36 cellular contexts compared by ENCODE assay signal in the genomic region with DNA sequence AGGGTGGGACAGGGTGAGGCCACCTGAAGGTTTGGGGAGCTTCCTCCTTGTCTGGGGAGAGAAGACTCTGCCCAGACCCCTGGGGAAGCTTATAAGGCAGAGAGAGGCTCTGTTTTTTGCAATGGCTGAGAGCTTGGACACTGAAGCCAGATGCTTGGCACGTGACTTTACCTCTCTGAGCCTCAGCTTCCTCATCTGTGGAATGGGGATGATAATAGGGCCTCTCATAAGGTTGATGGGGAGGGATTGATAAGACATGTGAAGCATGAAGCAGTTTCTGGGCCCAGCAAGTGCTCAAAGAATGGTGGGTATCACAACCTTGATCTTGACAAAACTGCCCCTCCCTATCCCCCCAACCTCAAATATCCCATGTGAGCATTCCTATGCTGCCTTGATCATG.
DNase-seq lines count a peak whose midpoint lies in the region; ATAC-seq, FAIRE-seq and TF ChIP-seq lines count a peak whose summit lies in the region.
"Had no signal": no experiment of that assay in that cellular context is flagged by ENCODE, and none has a peak within 500 bp of the region (broad histone marks: within the 10 kb centered on the region; RNA-seq: fewer than 3 reads in every experiment).

No MANE protein-coding gene starts in this region.

- H2BK120ac ChIP-seq in H1 (replicated peaks; ENCODE audit: low read depth, low read length) (no peak overlapping the region), neuronal stem cell (ENCODE audit: low read depth, low read length) (no peak overlapping the region)

- H3K4me3 ChIP-seq in HepG2 (replicated peaks in 1 of 3; ENCODE audit: insufficient read depth in 1 of 3, low read depth in 2 of 3, low read length in 3 of 3) (no peak overlapping the region), right lobe of liver (no peak overlapping the region), K562 (no peak overlapping the region), H1 (ENCODE audit: extremely low read depth in 1 of 4, insufficient read depth in 2 of 4, low read depth in 3 of 4, low read length in 4 of 4) (no peak overlapping the region), neuronal stem cell (ENCODE audit: low read length in 2 of 2) (no peak overlapping the region), tibial artery (no peak overlapping the region)
- H3K4me3 ChIP-seq: A549; BLaER1; BLaER1 treated with 17β-estradiol and CSF1 and Interleukin-3, amounts not matched to agents 10 nM and 100 nM had no signal

- H4K8ac ChIP-seq in H1 (ENCODE audit: extremely low read depth, insufficient read depth, low read length) (no peak overlapping the region), neuronal stem cell (ENCODE audit: low read depth, low read length) (no peak overlapping the region)

- H3K9ac ChIP-seq in HepG2 (ENCODE audit: insufficient read depth, low read depth, low read length), result no peak overlapping the region
- H3K9ac ChIP-seq in K562 (ENCODE audit: insufficient read depth in 1 of 2, low read depth in 2 of 2, low read length in 2 of 2), result no peak overlapping the region
- H3K9ac ChIP-seq in H1 (replicated peaks in 1 of 4; ENCODE audit: extremely low read depth in 1 of 4, low read depth in 3 of 4, low read length in 3 of 4), result no peak overlapping the region
- H3K9ac ChIP-seq in neuronal stem cell (ENCODE audit: low read depth, low read length, poor library complexity), result no peak overlapping the region
- H3K9ac ChIP-seq: BLaER1; BLaER1 treated with 17β-estradiol and CSF1 and Interleukin-3, amounts not matched to agents 10 nM and 100 nM had no signal

- H3K27me3 Mint-ChIP-seq in activated CD8-positive, alpha-beta T cell treated with anti-CD3 and anti-CD28 coated beads for 36 hours, result peaks cover 28% of the 10 kb centered on the region

- H2AK5ac ChIP-seq in H1 (ENCODE audit: low read depth, low read length) (no peak overlapping the region), neuronal stem cell (ENCODE audit: low read depth, low read length) (peak overlapping the region; percentile 43)

- intact Hi-C loops in HepG2 (cut with micrococcal nuclease; ENCODE audit: unreplicated experiment), result no loop called here
- intact Hi-C loops in right lobe of liver (cut with DNase I), result no loop called here
- intact Hi-C loops in K562 (cut with micrococcal nuclease), result no loop called here
- intact Hi-C loops in activated CD8-positive, alpha-beta T cell treated with anti-CD3 and anti-CD28 coated beads for 36 hours (cut with micrococcal nuclease), result no loop called here
- intact Hi-C loops in tibial artery (cut with DNase I; ENCODE audit: low total_unique reads), result no loop called here

- H3K27me3 ChIP-seq in HepG2 (ENCODE audit: control insufficient read depth in 1 of 2, insufficient read depth in 2 of 2, low read length in 2 of 2) (peaks cover 6 to 42% of the 10 kb centered on the region in 2 experiments; a peak in 4 of 5 replicates), right lobe of liver (peaks cover 0 to 6% of the 10 kb centered on the region in 2 donors), K562 (ENCODE audit: control insufficient read depth in 2 of 2, insufficient read depth in 2 of 2, low read length in 2 of 2) (peaks cover 12 to 39% of the 10 kb centered on the region in 2 experiments; a peak in 4 of 5 replicates), H1 (replicated peaks in 1 of 4; ENCODE audit: control insufficient read depth in 3 of 4, extremely low read depth in 1 of 4, insufficient read depth in 3 of 4, low read length in 3 of 4) (no peaks in the 10 kb centered on the region; a peak in 1 of 7 replicates), neuronal stem cell (ENCODE audit: control insufficient read depth in 3 of 3, insufficient read depth in 3 of 3, low read depth in 1 of 3, low read length in 3 of 3) (peaks cover 0 to 47% (median 0%) of the 10 kb centered on the region in 3 experiments), tibial artery (peaks cover 0 to 43% of the 10 kb centered on the region in 2 donors)

- TF ChIP-seq POLR2A in HepG2 (IDR thresholded peaks at IDR 0.05; ENCODE audit: insufficient read depth in 1 of 2, low read depth in 2 of 2, low read length in 2 of 2) (no peak), right lobe of liver (IDR thresholded peaks at IDR 0.05) (no peak), K562 (conservative IDR thresholded peaks at IDR 0.05) (no peak), H1 (IDR thresholded peaks at IDR 0.05; ENCODE audit: control extremely low read depth in 1 of 2, low read depth in 2 of 2, low read length in 2 of 2) (no peak)

- H3K27ac Mint-ChIP-seq in activated CD8-positive, alpha-beta T cell treated with anti-CD3 and anti-CD28 coated beads for 36 hours, result no peak overlapping the region
- H3K27ac Mint-ChIP-seq: B cell; CD14-positive monocyte; CD4-positive, alpha-beta memory T cell; CD4-positive, alpha-beta T cell; CD4-positive, CD25-positive, alpha-beta regulatory T cell; CD8-positive, alpha-beta memory T cell; CD8-positive, alpha-beta T cell had no signal

- in situ Hi-C loops in HepG2 (cut with HindIII; ENCODE audit: extremely low pct_ligation_motif_present, low pct_unique_long_range_greater_than_20kb), result no loop called here
- in situ Hi-C loops in K562 (cut with MboI), result no loop called here

- no peaks in the 10 kb centered on the region for H3K79me2 ChIP-seq in HepG2 (ENCODE audit: insufficient read depth, low read length)
- no peaks in the 10 kb centered on the region for H3K79me2 ChIP-seq in K562 (ENCODE audit: control insufficient read depth, insufficient read depth, low read length)
- H3K79me2 ChIP-seq in H1 (ENCODE audit: control insufficient read depth in 1 of 2, insufficient read depth in 2 of 2, low read length in 2 of 2), result no peaks in the 10 kb centered on the region

- H3K9me3 ChIP-seq in HepG2 (ENCODE audit: low read length) (no peaks in the 10 kb centered on the region), right lobe of liver (no peaks in the 10 kb centered on the region), K562 (replicated peaks; ENCODE audit: control insufficient read depth, insufficient read depth, low read depth, low read length) (no peaks in the 10 kb centered on the region), H1 (ENCODE audit: insufficient read depth in 2 of 2, low read depth in 1 of 2, low read length in 1 of 2) (no peaks in the 10 kb centered on the region), neuronal stem cell (replicated peaks in 1 of 2; ENCODE audit: control insufficient read depth in 2 of 2, insufficient read depth in 1 of 2, low read depth in 1 of 2, low read length in 2 of 2) (no peaks in the 10 kb centered on the region), tibial artery (no peaks in the 10 kb centered on the region)
- H3K9me3 ChIP-seq: A549; BE2C; BLaER1; BLaER1 treated with 17β-estradiol and CSF1 and Interleukin-3, amounts not matched to agents 10 nM and 100 nM; Caco-2 had no signal

- H4K20me1 ChIP-seq in HepG2 (ENCODE audit: insufficient read depth, low read length), result no peaks in the 10 kb centered on the region
- H4K20me1 ChIP-seq in K562 (replicated peaks; ENCODE audit: control insufficient read depth, insufficient read depth, low read length), result peaks cover 12% of the 10 kb centered on the region; the same call in 1 of the 2 replicates
- no peaks in the 10 kb centered on the region for H4K20me1 ChIP-seq in H1 (replicated peaks in 1 of 2; ENCODE audit: control insufficient read depth in 1 of 2, insufficient read depth in 2 of 2, low read length in 2 of 2)
- H4K20me1 ChIP-seq: BLaER1; BLaER1 treated with 17β-estradiol and CSF1 and Interleukin-3, amounts not matched to agents 10 nM and 100 nM had no signal

- H3K23me2 ChIP-seq in H1 (ENCODE audit: low read depth, low read length), result peaks cover 5% of the 10 kb centered on the region; the same call in 1 of the 2 replicates

- H2BK5ac ChIP-seq in H1 (ENCODE audit: low read depth, low read length), result no peak overlapping the region
- no peak overlapping the region for H2BK5ac ChIP-seq in neuronal stem cell (ENCODE audit: low read length)

- H3K18ac ChIP-seq in H1 (ENCODE audit: extremely low read depth, low read length) (no peak overlapping the region), neuronal stem cell (ENCODE audit: low read length) (peak overlapping the region; percentile 34)

- H3K36me3 ChIP-seq in HepG2 (replicated peaks in 1 of 2; ENCODE audit: control insufficient read depth in 1 of 2, insufficient read depth in 2 of 2, low read length in 2 of 2) (no peaks in the 10 kb centered on the region), right lobe of liver (no peaks in the 10 kb centered on the region), K562 (ENCODE audit: control insufficient read depth, insufficient read depth, low read length) (no peaks in the 10 kb centered on the region), H1 (ENCODE audit: control insufficient read depth in 2 of 4, insufficient read depth in 4 of 4, low read length in 3 of 4) (no peaks in the 10 kb centered on the region), neuronal stem cell (replicated peaks in 1 of 2; ENCODE audit: control insufficient read depth in 2 of 2, insufficient read depth in 2 of 2, low read length in 2 of 2) (no peaks in the 10 kb centered on the region), tibial artery (no peaks in the 10 kb centered on the region)
- H3K36me3 ChIP-seq: BE2C; BLaER1; BLaER1 treated with 17β-estradiol and CSF1 and Interleukin-3, amounts not matched to agents 10 nM and 100 nM had no signal

- no peaks in the 10 kb centered on the region for H3K36me3 Mint-ChIP-seq in activated CD8-positive, alpha-beta T cell treated with anti-CD3 and anti-CD28 coated beads for 36 hours (ENCODE audit: low read depth)
- H3K36me3 Mint-ChIP-seq: CD14-positive monocyte; CD4-positive, alpha-beta memory T cell; CD4-positive, CD25-positive, alpha-beta regulatory T cell; CD8-positive, alpha-beta T cell had no signal

- H3K23ac ChIP-seq in H1 (ENCODE audit: insufficient read length) (no peak overlapping the region), neuronal stem cell (ENCODE audit: low read depth, low read length, poor library complexity) (no peak overlapping the region)

- BruUV-seq in HepG2 (replicated peaks; lab: Mats Ljungman, UMichigan) (no TSS peak), K562 (replicated peaks; lab: Mats Ljungman, UMichigan) (no TSS peak)

- H3K9me3 Mint-ChIP-seq in activated CD8-positive, alpha-beta T cell treated with anti-CD3 and anti-CD28 coated beads for 36 hours, result no peaks in the 10 kb centered on the region
- H3K9me3 Mint-ChIP-seq: CD4-positive, alpha-beta memory T cell; CD4-positive, alpha-beta T cell; CD8-positive, alpha-beta T cell had no signal

- no peak overlapping the region for H2BK15ac ChIP-seq in H1 (ENCODE audit: low read length)
- H2BK15ac ChIP-seq in neuronal stem cell (ENCODE audit: low read length), result peak overlapping the region; percentile 34

- no peak overlapping the region for H3K4me2 ChIP-seq in HepG2 (ENCODE audit: low read depth, low read length)
- no peak overlapping the region for H3K4me2 ChIP-seq in K562 (ENCODE audit: insufficient read depth, low read length)
- H3K4me2 ChIP-seq in H1 (ENCODE audit: insufficient read depth in 1 of 2, low read depth in 2 of 2, low read length in 2 of 2), result no peak overlapping the region
- H3K4me2 ChIP-seq in neuronal stem cell (ENCODE audit: insufficient read depth, low read length, poor library complexity, severe bottlenecking), result no peak overlapping the region
- H3K4me2 ChIP-seq: A549; BLaER1; BLaER1 treated with 17β-estradiol and CSF1 and Interleukin-3, amounts not matched to agents 10 nM and 100 nM had no signal

- no CpG with 5 or more reads among the region's 1 CpG for WGBS in HepG2 (ENCODE audit: low lambda C conversion rate)
- WGBS in right lobe of liver (ENCODE audit: insufficient coverage, low coverage, low lambda C conversion rate, missing lambda C conversion rate), result no CpG with 5 or more reads among the region's 1 CpG
- 0% methylated on average over 1 of the region's 1 CpG for WGBS in K562 (ENCODE audit: insufficient coverage, low coverage, missing lambda C conversion rate)
- WGBS in H1 (ENCODE audit: extremely low coverage in 1 of 2, insufficient coverage in 1 of 2, insufficient read length in 1 of 2, insufficient replicate concordance in 2 of 2, low coverage in 1 of 2, low lambda C conversion rate in 2 of 2, missing lambda C conversion rate in 1 of 2), 2 experiments, result 71% methylated on average over 1 of the region's 1 CpG; no CpG with 5 or more reads in 1 of the 2 experiments
- WGBS in neuronal stem cell (ENCODE audit: extremely low coverage in 2 of 2, insufficient read length in 2 of 2, insufficient replicate concordance in 1 of 2), 2 donors, result no CpG with 5 or more reads among the region's 1 CpG

- 0 out of 2 replicates have a peak overlapping the region, but pooled peaks have one; percentile 21 for H2BK20ac ChIP-seq in H1 (ENCODE audit: low read length)

- H4K91ac ChIP-seq in H1 (replicated peaks; ENCODE audit: insufficient read length, low read length), result no peak overlapping the region
- no peak overlapping the region for H4K91ac ChIP-seq in neuronal stem cell (ENCODE audit: low read depth, low read length, poor library complexity)

- CTCF ChIA-PET in HepG2 (lab: Yijun Ruan, JAX; ENCODE audit: low intra/inter-chr PET ratio, low total read pairs) (no interaction called here), K562 (lab: Yijun Ruan, JAX; ENCODE audit: low intra/inter-chr PET ratio) (no interaction called here), H1 (lab: Charles Lee; ENCODE audit: partially characterized antibody) (interaction anchor here (1.2 to 2.9 kb wide), 7 partner anchors 10 to 171 kb away, joined by 3 to 10 read pairs (median 4); no protein-coding TSS in a partner anchor)
- CTCF ChIA-PET in activated CD8-positive, alpha-beta T cell treated with anti-CD3 and anti-CD28 coated beads for 36 hours (lab: Charles Lee), result no interaction called here

- H3K4me3 Mint-ChIP-seq in activated CD8-positive, alpha-beta T cell treated with anti-CD3 and anti-CD28 coated beads for 36 hours, result no peak overlapping the region
- H3K4me3 Mint-ChIP-seq: B cell; CD14-positive monocyte; CD4-positive, alpha-beta memory T cell; CD4-positive, alpha-beta T cell; CD4-positive, CD25-positive, alpha-beta regulatory T cell; CD8-positive, alpha-beta memory T cell; CD8-positive, alpha-beta T cell had no signal

- no peak overlapping the region for H3K14ac ChIP-seq in H1 (ENCODE audit: insufficient read length)
- no peak overlapping the region for H3K14ac ChIP-seq in neuronal stem cell (ENCODE audit: low read length)

- TF ChIP-seq EP300 in HepG2 (IDR thresholded peaks at IDR 0.05; ENCODE audit: low read depth in 2 of 2, low read length in 2 of 2) (no peak), HepG2 (CRISPR knock-in tag; IDR thresholded peaks at IDR 0.05; ENCODE audit: borderline replicate concordance) (no peak), K562 (IDR thresholded peaks at IDR 0.05; ENCODE audit: low read length) (no peak), H1 (IDR thresholded peaks at IDR 0.05; ENCODE audit: borderline replicate concordance in 1 of 2, low read depth in 2 of 2, low read length in 2 of 2) (no peak)

- no peak for FAIRE-seq in HepG2 (lab: Jason Lieb, UNC)
- no peak for FAIRE-seq in K562 (lab: Jason Lieb, UNC)
- no peak for FAIRE-seq in H1 (lab: Jason Lieb, UNC)
- FAIRE-seq: A204.1, A549, D721Med had no signal

- H3K27ac ChIP-seq in HepG2 (ENCODE audit: extremely low read length, insufficient read depth, low read length), result no peak overlapping the region
- H3K27ac ChIP-seq in right lobe of liver, result no peak overlapping the region
- no peak overlapping the region for H3K27ac ChIP-seq in K562 (ENCODE audit: extremely low read depth, low read depth, low read length)
- H3K27ac ChIP-seq in H1 (ENCODE audit: low read depth, low read length), result no peak overlapping the region
- H3K27ac ChIP-seq in neuronal stem cell (replicated peaks; ENCODE audit: low read length), result no peak overlapping the region
- H3K27ac ChIP-seq in tibial artery, result no peak overlapping the region
- H3K27ac ChIP-seq: 22Rv1; A549; BLaER1; BLaER1 treated with 17β-estradiol and CSF1 and Interleukin-3, amounts not matched to agents 10 nM and 100 nM; C4-2B had no signal

- peaks cover 3% of the 10 kb centered on the region for H3K9me1 ChIP-seq in K562 (ENCODE audit: control insufficient read depth, insufficient read depth, low read length)

- H3K56ac ChIP-seq in H1 (replicated peaks; ENCODE audit: insufficient read length, low read depth, low read length), result no peak overlapping the region

- H3K4me1 Mint-ChIP-seq in activated CD8-positive, alpha-beta T cell treated with anti-CD3 and anti-CD28 coated beads for 36 hours (ENCODE audit: low read depth), result no peaks in the 10 kb centered on the region
- H3K4me1 Mint-ChIP-seq: B cell; CD14-positive monocyte; CD4-positive, CD25-positive, alpha-beta regulatory T cell; CD8-positive, alpha-beta memory T cell had no signal

- H3K4ac ChIP-seq in H1 (replicated peaks; ENCODE audit: insufficient read length, low read depth, low read length), result no peak overlapping the region
- no peak overlapping the region for H3K4ac ChIP-seq in neuronal stem cell (ENCODE audit: low read length)

- TF ChIP-seq CTCF in HepG2 (CRISPR knock-in tag; IDR thresholded peaks at IDR 0.05), result no peak
- TF ChIP-seq CTCF in right lobe of liver (IDR thresholded peaks at IDR 0.05), result no peak
- no peak for TF ChIP-seq CTCF in K562 (IDR thresholded peaks at IDR 0.05 in 2 of 3, conservative IDR thresholded peaks at IDR 0.05 in 1 of 3; ENCODE audit: insufficient read depth in 2 of 3, low read depth in 1 of 3, low read length in 3 of 3)
- no peak for TF ChIP-seq CTCF in H1 (IDR thresholded peaks at IDR 0.05; ENCODE audit: control extremely low read depth in 1 of 3, insufficient read depth in 1 of 3, low read depth in 1 of 3, low read length in 3 of 3)
- no peak for TF ChIP-seq CTCF in activated CD8-positive, alpha-beta T cell treated with anti-CD3 and anti-CD28 coated beads for 36 hours (IDR thresholded peaks at IDR 0.05)
- no peak for TF ChIP-seq CTCF in tibial artery (IDR thresholded peaks at IDR 0.05)

- TF ChIP-seq RAD21 in HepG2 (CRISPR knock-in tag; IDR thresholded peaks at IDR 0.05), result no peak
- no peak for TF ChIP-seq RAD21 in K562 (CRISPR knock-in tag; conservative IDR thresholded peaks at IDR 0.05 in 1 of 2, IDR thresholded peaks at IDR 0.05 in 1 of 2)
- TF ChIP-seq RAD21 in H1 (IDR thresholded peaks at IDR 0.05 in 1 of 2, conservative IDR thresholded peaks at IDR 0.05 in 1 of 2; ENCODE audit: low read depth in 2 of 2, low read length in 2 of 2), result no peak

- DNase-seq in HepG2 (ENCODE audit: low spot score) (no peak), right lobe of liver (no peak), K562 (ENCODE audit: extremely low read depth in 1 of 4, low spot score in 3 of 4) (no peak), H1 (ENCODE audit: low read depth in 1 of 2, low spot score in 2 of 2) (no peak), neuronal stem cell (ENCODE audit: low spot score) (no peak), tibial artery (no peak)
- no peak for DNase-seq in activated CD8-positive, alpha-beta T cell treated with anti-CD3 and anti-CD28 coated beads for 36 hours
- DNase-seq: 8988T; ACHN; AML-193; BE2C; C1 segment of cervical spinal cord; Caco-2; Calu3; CD4-positive, alpha-beta memory T cell; CD4-positive, alpha-beta T cell; CD4-positive, CD25-positive, alpha-beta regulatory T cell; CD8-positive, alpha-beta memory T cell; CD8-positive, alpha-beta T cell; COR-L47; DMS 273 treated with DMSO at 0.1 percent for 48 hours; DMS153; DMS79; DMS79 treated with DMSO at 0.1 percent for 48 hours; DND-41; EL had no signal

- H2AFZ ChIP-seq in HepG2 (ENCODE audit: low read length) (no peak overlapping the region), K562 (ENCODE audit: low read depth, low read length) (no peak overlapping the region), H1 (ENCODE audit: low read length) (no peak overlapping the region), neuronal stem cell (ENCODE audit: low read length) (no peak overlapping the region)

- POLR2A ChIA-PET in HepG2 (lab: Yijun Ruan, JAX), result no interaction called here
- POLR2A ChIA-PET in K562 (lab: Yijun Ruan, JAX), result interaction anchor here (0.7 to 1.0 kb wide), 3 partner anchors 13 to 232 kb away, joined by 3 read pairs; no protein-coding TSS in a partner anchor
- POLR2A ChIA-PET in H1 (lab: Charles Lee; ENCODE audit: partially characterized antibody), result no interaction called here
- POLR2A ChIA-PET in activated CD8-positive, alpha-beta T cell treated with anti-CD3 and anti-CD28 coated beads for 36 hours (lab: Charles Lee), result no interaction called here

- H4K5ac ChIP-seq in H1 (ENCODE audit: insufficient read length, low read depth, low read length), result no peak overlapping the region

- H3K4me1 ChIP-seq in HepG2 (ENCODE audit: insufficient read depth, low read length) (no peaks in the 10 kb centered on the region), right lobe of liver (no peaks in the 10 kb centered on the region), K562 (replicated peaks in 1 of 2; ENCODE audit: control insufficient read depth in 2 of 2, insufficient read depth in 2 of 2, low read length in 2 of 2) (peaks cover 20 to 25% of the 10 kb centered on the region in 2 experiments; a peak in 4 of 5 replicates), H1 (replicated peaks in 1 of 4; ENCODE audit: control insufficient read depth in 3 of 4, insufficient read depth in 4 of 4, low read length in 3 of 4) (peaks cover 0 to 13% (median 5%) of the 10 kb centered on the region in 4 experiments; a peak in 4 of 7 replicates), neuronal stem cell (ENCODE audit: control insufficient read depth in 2 of 2, insufficient read depth in 1 of 2, low read depth in 1 of 2, low read length in 2 of 2) (peaks cover 6 to 36% of the 10 kb centered on the region in 2 donors), tibial artery (no peaks in the 10 kb centered on the region)
- H3K4me1 ChIP-seq: A549; BE2C; BLaER1; BLaER1 treated with 17β-estradiol and CSF1 and Interleukin-3, amounts not matched to agents 10 nM and 100 nM; Caco-2 had no signal

- H2BK12ac ChIP-seq in H1 (ENCODE audit: low read depth, low read length) (no peak overlapping the region), neuronal stem cell (ENCODE audit: low read length) (peak overlapping the region; percentile 75)

- ATAC-seq in HepG2 (no peak), right lobe of liver (no peak), K562 (no peak), GM21619 (IDR thresholded peaks at IDR 0.05; ENCODE audit: unreplicated experiment) (no peak)
- no peak for ATAC-seq in activated CD8-positive, alpha-beta T cell treated with anti-CD3 and anti-CD28 coated beads for 36 hours
- ATAC-seq: A549; CD8-positive, alpha-beta T cell had no signal

- no peaks in the 10 kb centered on the region for H3K79me1 ChIP-seq in H1 (ENCODE audit: low read depth, low read length)
- no peaks in the 10 kb centered on the region for H3K79me1 ChIP-seq in neuronal stem cell (ENCODE audit: low read depth, low read length)

Comparison
In these comparisons a context has a peak if more than half of its experiments do, and no peak if none do; other contexts are left out.
1. Of the 241 proteins assayed by ChIP-seq in both HepG2 and K562: peak only in HepG2: none; only in K562: ADNP, BHLHE40, HDAC2 and KDM1A; in both: none; in neither: 237.